Comparison of ENCODE assay signal across 29 cellular contexts in the genomic region with DNA sequence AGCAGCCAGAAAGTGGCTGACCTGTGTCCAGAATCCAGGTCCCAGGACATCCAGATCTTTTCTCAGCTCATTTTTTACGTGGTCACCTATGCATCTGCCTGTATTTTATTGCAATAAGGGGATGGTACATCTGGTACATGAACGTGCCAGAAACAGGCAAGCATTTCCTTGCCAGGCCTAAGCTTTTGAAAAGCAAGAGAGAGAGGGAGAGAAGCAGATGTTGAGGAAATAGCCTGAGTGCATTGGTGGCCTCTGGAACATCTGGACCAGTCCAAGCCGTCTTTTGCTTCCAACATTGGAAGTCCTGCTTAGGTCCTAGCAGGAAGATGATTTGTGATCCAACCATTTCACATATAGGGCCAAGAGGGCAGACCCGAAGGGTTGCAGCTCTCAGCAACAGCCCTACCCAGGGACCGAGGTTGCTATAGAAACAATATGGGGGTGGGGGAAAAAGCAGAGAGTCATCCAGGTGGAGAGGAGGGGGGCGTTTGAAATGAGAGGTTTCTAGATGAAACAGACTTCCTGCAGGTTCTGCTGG.
"Had no signal": no experiment of that assay in that cellular context is flagged by ENCODE, and none has a peak within 500 bp of the region (broad histone marks: within the 10 kb centered on the region; RNA-seq: fewer than 3 reads in every experiment).

No MANE protein-coding gene starts in this region.

- H3K4me3 ChIP-seq: ovary, psoas muscle, sigmoid colon, stomach, thoracic aorta, thyroid gland, tibial nerve, upper lobe of left lung, vagina had no signal

- H3K9ac ChIP-seq: parathyroid adenoma had no signal

- DNase-seq: naive thymus-derived CD8-positive, alpha-beta T cell; nephron progenitor cell; nucleus accumbens; ovary; posterior cingulate gyrus; psoas muscle; right cardiac atrium; sigmoid colon; small intestine; stimulated activated CD4-positive, alpha-beta T cell treated with anti-CD3 and anti-CD28 coated beads, Interleukin-15, amount 100 ng/mL, for 24 hours; stimulated activated CD4-positive, alpha-beta T cell treated with anti-CD3 and anti-CD28 coated beads, Interleukin-2, amount 100 ng/mL, for 24 hours; stimulated activated CD4-positive, alpha-beta T cell treated with anti-CD3 and anti-CD28 coated beads, Interleukin-2, amount 100 ng/mL, for 48 hours; stimulated activated CD4-positive, alpha-beta T cell treated with anti-CD3 and anti-CD28 coated beads, Interleukin-4, amount 100 ng/mL, for 24 hours; stimulated activated naive B cell treated with anti-CD40 and anti-IgM and Interleukin-4, amounts not matched to agents 10 μg/mL and 1 μg/mL and 100 μg/mL, for 72 hours; stimulated activated naive CD4-positive, alpha-beta T cell treated with Interleukin-2 at 50 U/mL for 16 hours; stomach; thyroid gland; trophoblast cell; upper lobe of left lung had no signal

- H3K9me3 ChIP-seq: neutrophil, ovary, psoas muscle, sigmoid colon, stomach, thoracic aorta, thyroid gland, tibial nerve, upper lobe of left lung, vagina had no signal

- H3K36me3 Mint-ChIP-seq: naive thymus-derived CD8-positive, alpha-beta T cell; natural killer cell treated with Interleukin-12 subunit alpha and Interleukin-12 subunit beta and Interleukin-15 and Interleukin-18, amount 100 ng/mL, for 72 hours; stimulated activated effector memory CD8-positive, alpha-beta T cell treated with anti-CD3 and anti-CD28 coated beads, Interleukin-12 subunit alpha, Interleukin-12 subunit beta, amount 100 ng/mL, for 72 hours; stimulated activated naive B cell treated with anti-CD40 and anti-IgM and Interleukin-4, amounts not matched to agents 10 μg/mL and 1 μg/mL and 100 μg/mL, for 72 hours had no signal

- H3K27me3 Mint-ChIP-seq: natural killer cell treated with Interleukin-12 subunit alpha and Interleukin-12 subunit beta and Interleukin-15 and Interleukin-18, amount 100 ng/mL, for 72 hours; stimulated activated naive B cell treated with anti-CD40 and anti-IgM and Interleukin-4, amounts not matched to agents 10 μg/mL and 1 μg/mL and 100 μg/mL, for 72 hours; stimulated activated naive CD8-positive, alpha-beta T cell treated with anti-CD3 and anti-CD28 coated beads, Interleukin-15, Interleukin-2, amounts not matched to agents 100 ng/mL and 50 ng/mL, for 24 hours had no signal

- H3K27ac ChIP-seq: neutrophil, ovary, parathyroid adenoma, psoas muscle, sigmoid colon, stomach, thoracic aorta, thyroid gland, upper lobe of left lung, vagina had no signal

- H3K79me2 ChIP-seq: parathyroid adenoma had no signal

- H3K4me1 Mint-ChIP-seq: naive thymus-derived CD8-positive, alpha-beta T cell; nephron progenitor cell; neural crest cell; stimulated activated effector memory CD8-positive, alpha-beta T cell treated with anti-CD3 and anti-CD28 coated beads, Interleukin-12 subunit alpha, Interleukin-12 subunit beta, amount 100 ng/mL, for 72 hours; stimulated activated naive B cell treated with anti-CD40 and anti-IgM and Interleukin-4, amounts not matched to agents 10 μg/mL and 1 μg/mL and 100 μg/mL, for 72 hours had no signal

- H3K36me3 ChIP-seq: neutrophil, ovary, sigmoid colon, stomach, thoracic aorta, thyroid gland, tibial nerve, upper lobe of left lung, vagina had no signal

- H3K4me3 Mint-ChIP-seq: naive thymus-derived CD8-positive, alpha-beta T cell; natural killer cell treated with Interleukin-12 subunit alpha and Interleukin-12 subunit beta and Interleukin-15 and Interleukin-18, amount 100 ng/mL, for 72 hours; nephron progenitor cell; neural crest cell; stimulated activated effector memory CD8-positive, alpha-beta T cell treated with anti-CD3 and anti-CD28 coated beads, Interleukin-12 subunit alpha, Interleukin-12 subunit beta, amount 100 ng/mL, for 72 hours; stimulated activated naive B cell treated with anti-CD40 and anti-IgM and Interleukin-4, amounts not matched to agents 10 μg/mL and 1 μg/mL and 100 μg/mL, for 72 hours; stimulated activated naive CD8-positive, alpha-beta T cell treated with anti-CD3 and anti-CD28 coated beads, Interleukin-15, Interleukin-2, amounts not matched to agents 100 ng/mL and 50 ng/mL, for 24 hours had no signal

- H3K27me3 ChIP-seq: neutrophil, ovary, sigmoid colon, stomach, thyroid gland, tibial nerve, upper lobe of left lung, vagina had no signal

- H3K4me1 ChIP-seq: parathyroid adenoma, psoas muscle, stomach, upper lobe of left lung had no signal

- H3K27ac Mint-ChIP-seq: naive thymus-derived CD8-positive, alpha-beta T cell; natural killer cell treated with Interleukin-12 subunit alpha and Interleukin-12 subunit beta and Interleukin-15 and Interleukin-18, amount 100 ng/mL, for 72 hours; nephron progenitor cell; progenitor cell of endocrine pancreas; stimulated activated effector memory CD8-positive, alpha-beta T cell treated with anti-CD3 and anti-CD28 coated beads, Interleukin-12 subunit alpha, Interleukin-12 subunit beta, amount 100 ng/mL, for 72 hours; stimulated activated naive B cell treated with anti-CD40 and anti-IgM and Interleukin-4, amounts not matched to agents 10 μg/mL and 1 μg/mL and 100 μg/mL, for 72 hours; stimulated activated naive CD8-positive, alpha-beta T cell treated with anti-CD3 and anti-CD28 coated beads, Interleukin-15, Interleukin-2, amounts not matched to agents 100 ng/mL and 50 ng/mL, for 24 hours had no signal

- H3K9me3 Mint-ChIP-seq: natural killer cell treated with Interleukin-12 subunit alpha and Interleukin-12 subunit beta and Interleukin-15 and Interleukin-18, amount 100 ng/mL, for 72 hours; neural crest cell; stimulated activated naive B cell treated with anti-CD40 and anti-IgM and Interleukin-4, amounts not matched to agents 10 μg/mL and 1 μg/mL and 100 μg/mL, for 72 hours; stimulated activated naive CD8-positive, alpha-beta T cell treated with anti-CD3 and anti-CD28 coated beads, Interleukin-15, Interleukin-2, amounts not matched to agents 100 ng/mL and 50 ng/mL, for 24 hours had no signal
